Comparison of ENCODE assay signal across 8 cellular contexts in genomic region chr6:42452171-42453026, GRCh38. TPM values are rescaled to one million over a fixed set of nuclear protein-coding genes. Genes with fewer than 3 reads are reported as not detected.
DNase-seq lines count a peak whose midpoint lies in the region; ATAC-seq and TF ChIP-seq lines count a peak whose summit lies in the region.

No MANE protein-coding gene starts in this region.

- peak; percentile 18 for ATAC-seq in GM21576 (IDR thresholded peaks at IDR 0.05; ENCODE audit: unreplicated experiment)
- peak; percentile 51 for ATAC-seq in SK-N-SH treated with all-trans-retinoic acid at 6 μM for 48 hours
- peak; percentile 1 to 71 (median 46) for ATAC-seq in heart left ventricle

- peak overlapping the region; percentile 83 for H3K4me3 ChIP-seq in Loucy (ENCODE audit: low read length, poor library complexity, severe bottlenecking)
- peak overlapping the region; percentile 62 to 98 (median 80) for H3K4me3 ChIP-seq in heart left ventricle

- H3F3A ChIP-seq in Loucy (ENCODE audit: low read depth): no peaks in the 10 kb centered on the region

- peak in 1 of 2 donors; percentile 15 for TF ChIP-seq POLR2A in heart left ventricle (IDR thresholded peaks at IDR 0.05)

- peak overlapping the region; percentile 86 for H3K4me2 ChIP-seq in Loucy (ENCODE audit: low read depth, low read length, poor library complexity, severe bottlenecking)

- WGBS in heart left ventricle, 4 donors: 1% methylated on average over 38 to 78 of the region's 78 CpGs

- no peak for TF ChIP-seq CTCF in Loucy (conservative IDR thresholded peaks at IDR 0.05; ENCODE audit: low read length)
- no peak for TF ChIP-seq CTCF in heart left ventricle (IDR thresholded peaks at IDR 0.05)

- no peaks in the 10 kb centered on the region for H3K9me3 ChIP-seq in Loucy (ENCODE audit: insufficient read depth, low read depth, low read length)
- H3K9me3 ChIP-seq in heart left ventricle: no peaks in the 10 kb centered on the region

- intact Hi-C loops in heart left ventricle (cut with DNase I): loop anchor here in 6 of 10 donors (2.0 to 10.0 kb wide), 9 partner anchors 45 to 238 kb away; partner anchors contain the start of gene MRPS10 (in 2 of the 6)

- DNase-seq in DMS114 treated with DMSO at 0.1 percent for 48 hours (lab: John Stamatoyannopoulos, UW; ENCODE audit: unreplicated experiment) (peak; percentile 58), amniotic epithelial cell (ENCODE audit: low read depth) (peak; percentile 79), heart left ventricle (peak; percentile 73 to 84 (median 76)), pons (ENCODE audit: low spot score) (peak; percentile 22), GF-D8 (lab: John Stamatoyannopoulos, UW) (no peak)

- H3K27me3 ChIP-seq in Loucy (ENCODE audit: insufficient read depth, low read length, poor library complexity, severe bottlenecking) (no peaks in the 10 kb centered on the region), heart left ventricle (no peaks in the 10 kb centered on the region)

- peaks cover 25% of the 10 kb centered on the region for H4K20me1 ChIP-seq in Loucy (ENCODE audit: insufficient read depth, low read length, poor library complexity, severe bottlenecking)

- H3K4me1 ChIP-seq in Loucy (ENCODE audit: insufficient read depth, low read length, poor library complexity, severe bottlenecking) (peaks cover 35% of the 10 kb centered on the region), heart left ventricle (peaks cover 0 to 52% (median 24%) of the 10 kb centered on the region in 12 donors)

- peak overlapping the region; percentile 93 for H3K9ac ChIP-seq in Loucy (ENCODE audit: low read depth, low read length, poor library complexity, severe bottlenecking)

- peaks cover 41% of the 10 kb centered on the region for H3K79me2 ChIP-seq in Loucy (ENCODE audit: insufficient read depth, low read length)

- peak overlapping the region; percentile 90 for H2AFZ ChIP-seq in Loucy (ENCODE audit: low read length)

- H3K27ac ChIP-seq in heart left ventricle: peak overlapping the region; percentile 69 to 95 (median 90)

- H3K36me3 ChIP-seq in Loucy (ENCODE audit: insufficient read depth, low read length) (no peaks in the 10 kb centered on the region), heart left ventricle (no peaks in the 10 kb centered on the region)

- H3K9me2 ChIP-seq in Loucy (replicated peaks; ENCODE audit: low read depth, low read length): no peaks in the 10 kb centered on the region

TF ChIP-seq in SK-N-SH treated with all-trans-retinoic acid at 6 μM for 48 hours, 23 proteins besides CTCF, POLR2A, EP300 and RAD21:
- TF ChIP-seq CSRNP3 (CRISPR knock-in tag; IDR thresholded peaks at IDR 0.05) (no peak), OSR1 (CRISPR knock-in tag; IDR thresholded peaks at IDR 0.05) (no peak), ZNF8 (CRISPR knock-in tag; IDR thresholded peaks at IDR 0.05) (no peak), ZC3H10 (CRISPR knock-in tag; IDR thresholded peaks at IDR 0.05) (no peak), ZNF70 (CRISPR knock-in tag; IDR thresholded peaks at IDR 0.05) (no peak), ARNTL (CRISPR knock-in tag; IDR thresholded peaks at IDR 0.05; ENCODE audit: borderline replicate concordance, low read depth) (no peak)
TF ChIP-seq in SK-N-SH treated with all-trans-retinoic acid at 6 μM for 48 hours: peak in this region for 0.

RNA-seq across cellular contexts. Expression of gene TRERF1, which starts 0.7 kb away (rescaled TPM):
- total RNA-seq in heart left ventricle: 1 to 10 TPM in 8 of 9 donors, under 1 TPM in 1; 0.53 to 4.5 (median 1.7) TPM
- 1 to 10 TPM; 1.0 to 1.2 TPM for polyA plus RNA-seq in heart left ventricle
